In the genomic region with DNA sequence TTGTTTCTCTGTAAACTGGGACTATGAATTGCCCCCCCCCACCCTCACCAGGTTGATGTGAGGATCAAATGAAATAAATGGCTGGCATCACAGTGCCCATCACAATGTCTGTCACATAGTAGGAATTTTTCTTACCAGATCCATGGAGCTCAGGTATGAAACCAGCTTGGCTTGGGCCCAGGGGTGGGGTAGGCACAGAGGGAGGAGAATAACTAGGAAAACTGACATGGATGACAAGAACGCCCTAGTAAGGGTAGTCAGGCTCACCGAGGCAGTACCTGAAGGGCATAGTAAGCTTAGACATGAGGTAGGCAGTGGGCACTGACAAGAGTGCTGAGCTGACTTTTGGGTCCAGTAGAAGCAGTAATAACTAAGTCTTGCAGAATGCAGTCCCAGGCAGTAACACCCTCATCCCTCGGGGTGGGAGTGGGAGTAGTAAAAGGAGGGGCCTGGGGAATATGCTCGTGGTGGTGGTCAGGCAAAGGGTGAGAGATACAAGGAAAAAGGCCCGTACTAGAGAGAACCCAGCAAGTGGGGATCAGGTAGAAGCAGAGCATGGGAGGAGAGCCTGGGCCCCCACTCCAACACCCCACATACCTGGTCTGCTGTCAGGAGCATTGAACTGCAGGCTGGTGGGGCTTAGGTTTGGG, we compare ENCODE assay signal across 17 cellular contexts.
"Had no signal": no experiment of that assay in that cellular context is flagged by ENCODE, and none has a peak within 500 bp of the region (broad histone marks: within the 10 kb centered on the region; RNA-seq: fewer than 3 reads in every experiment).

No MANE protein-coding gene starts in this region.

- H3K4me3 ChIP-seq: left ventricle myocardium inferior, lower lobe of right lung, psoas muscle, sigmoid colon, skin epidermis, suprapubic skin, thyroid gland, upper lobe of left lung had no signal

- ATAC-seq: effector memory CD8-positive, alpha-beta T cell; foreskin keratinocyte; lower lobe of right lung; naive thymus-derived CD4-positive, alpha-beta T cell; psoas muscle had no signal

- H3K9me3 ChIP-seq: left ventricle myocardium inferior, lower lobe of right lung, psoas muscle, sigmoid colon, suprapubic skin, thyroid gland, upper lobe of left lung had no signal

- H3K27me3 ChIP-seq: foreskin keratinocyte, sigmoid colon, suprapubic skin, thyroid gland, upper lobe of left lung had no signal

- H3K27ac ChIP-seq: foreskin keratinocyte, left ventricle myocardium inferior, lower lobe of right lung, psoas muscle, sigmoid colon, skin epidermis, suprapubic skin, thyroid gland, upper lobe of left lung had no signal

- DNase-seq: effector memory CD8-positive, alpha-beta T cell; foreskin keratinocyte; kidney; left cardiac atrium; left ventricle myocardium inferior; lower lobe of right lung; mesenchymal stem cell; naive thymus-derived CD4-positive, alpha-beta T cell; nephron progenitor cell; psoas muscle; retina; sigmoid colon; stimulated activated naive CD4-positive, alpha-beta T cell treated with Interleukin-2 at 50 U/mL for 16 hours; thyroid gland; upper lobe of left lung had no signal

- H3K36me3 ChIP-seq: left ventricle myocardium inferior, lower lobe of right lung, sigmoid colon, suprapubic skin, thyroid gland, upper lobe of left lung had no signal

- H3K4me1 ChIP-seq: foreskin keratinocyte, left ventricle myocardium inferior, lower lobe of right lung, psoas muscle, sigmoid colon, suprapubic skin, thyroid gland, upper lobe of left lung had no signal
